Comparison of ENCODE assay signal across 10 cellular contexts in the genomic region with DNA sequence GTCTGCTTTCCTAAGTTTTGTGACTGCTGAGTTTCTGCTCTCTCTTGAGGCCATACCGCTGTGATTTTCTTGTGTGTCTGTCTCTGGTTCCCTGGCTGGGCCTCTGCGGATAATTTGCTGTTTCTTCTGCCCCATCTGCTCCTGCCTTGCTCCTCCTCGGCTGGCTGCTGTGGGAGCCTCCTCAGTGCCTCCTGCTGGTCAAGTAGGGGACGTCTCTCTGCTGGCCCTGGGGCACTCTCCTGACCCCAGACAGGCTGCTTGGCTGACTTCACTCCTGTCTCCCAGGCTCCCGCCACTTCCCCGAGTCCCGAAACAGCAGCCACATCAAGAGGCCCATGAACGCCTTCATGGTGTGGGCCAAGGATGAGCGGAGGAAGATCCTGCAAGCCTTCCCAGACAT. TPM values are rescaled to one million over a fixed set of nuclear protein-coding genes. Genes with fewer than 3 reads are reported as not detected.
DNase-seq lines count a peak whose midpoint lies in the region; ATAC-seq, FAIRE-seq and TF ChIP-seq lines count a peak whose summit lies in the region.
"Had no signal": no experiment of that assay in that cellular context is flagged by ENCODE, and none has a peak within 500 bp of the region (broad histone marks: within the 10 kb centered on the region; RNA-seq: fewer than 3 reads in every experiment).

No MANE protein-coding gene starts in this region.

- POLR2A ChIA-PET in T-cell (lab: Charles Lee) = no interaction called here

- no peaks in the 10 kb centered on the region for H4K20me1 ChIP-seq in KMS-11 (ENCODE audit: insufficient read depth)

- intact Hi-C loops in lower lobe of right lung (cut with DNase I) = no loop called here

- 0 out of 2 replicates have a peak, but pooled peaks have one; percentile 30 for TF ChIP-seq CTCF in KMS-11 (conservative IDR thresholded peaks at IDR 0.05; ENCODE audit: low read depth, low read length)
- TF ChIP-seq CTCF in bronchial epithelial cell (IDR thresholded peaks at IDR 0.05; ENCODE audit: insufficient read depth, low read length, severe bottlenecking) = peak; percentile 53
- TF ChIP-seq CTCF in lower lobe of right lung (IDR thresholded peaks at IDR 0.05) = peak; percentile 34
- TF ChIP-seq CTCF in osteocyte (IDR thresholded peaks at IDR 0.05) = no peak

- H3K9ac ChIP-seq in KMS-11 = no peak overlapping the region

- H3K27ac ChIP-seq in KMS-11 (no peak overlapping the region), lower lobe of right lung (no peak overlapping the region)

- H3K4me3 ChIP-seq in KMS-11 (IDR thresholded peaks at IDR 0.05; ENCODE audit: insufficient read depth, low read depth, low read length) (no peak overlapping the region), bronchial epithelial cell (ENCODE audit: low read depth, low read length) (no peak overlapping the region), lower lobe of right lung (no peak overlapping the region)

- H3K4me2 ChIP-seq in KMS-11 = no peak overlapping the region

- H3K27me3 ChIP-seq in KMS-11 (ENCODE audit: insufficient read depth, low read depth) (no peaks in the 10 kb centered on the region), bronchial epithelial cell (ENCODE audit: control insufficient read depth, insufficient read depth, low read length) (no peaks in the 10 kb centered on the region), lower lobe of right lung (ENCODE audit: low read depth) (no peaks in the 10 kb centered on the region)

- no peak overlapping the region for H3K4me3 Mint-ChIP-seq in osteocyte (ENCODE audit: unreplicated experiment)
- no peak overlapping the region for H3K4me3 Mint-ChIP-seq in T-cell

- H3K4me1 ChIP-seq in KMS-11 (ENCODE audit: low read depth, poor library complexity, severe bottlenecking) = no peaks in the 10 kb centered on the region
- H3K4me1 ChIP-seq in lower lobe of right lung = peaks cover 18% of the 10 kb centered on the region

- no peaks in the 10 kb centered on the region for H3K27me3 Mint-ChIP-seq in osteocyte (ENCODE audit: unreplicated experiment)
- H3K27me3 Mint-ChIP-seq in T-cell = no peaks in the 10 kb centered on the region

- H3K4me1 Mint-ChIP-seq in osteocyte (ENCODE audit: unreplicated experiment) (peaks cover 6% of the 10 kb centered on the region), T-cell (no peaks in the 10 kb centered on the region)

- peak; percentile 31 for DNase-seq in CMK (ENCODE audit: low read depth)
- DNase-seq in bronchial epithelial cell (ENCODE audit: low read depth) = no peak
- DNase-seq in lower lobe of right lung = no peak
- no peak for DNase-seq in osteocyte (ENCODE audit: extremely low spot score, unreplicated experiment)
- DNase-seq in RCC 7860 (ENCODE audit: low spot score) = no peak
- no peak for DNase-seq in T-cell
- no peak for DNase-seq in NCI-H187 treated with DMSO at 0.1 percent for 48 hours (lab: John Stamatoyannopoulos, UW)
- DNase-seq: activated gamma-delta T cell treated with Interleukin-2 at 50 U/mL for 16 hours, occipital lobe had no signal

- H2AFZ ChIP-seq in KMS-11 (ENCODE audit: low read depth) = no peak overlapping the region

- no peak for FAIRE-seq in bronchial epithelial cell (lab: Jason Lieb, UNC)
- FAIRE-seq in RCC 7860 (lab: Jason Lieb, UNC) = no peak

- H3K27ac Mint-ChIP-seq in osteocyte (ENCODE audit: unreplicated experiment) = no peak overlapping the region
- no peak overlapping the region for H3K27ac Mint-ChIP-seq in T-cell

- H3K9me3 Mint-ChIP-seq in osteocyte (ENCODE audit: unreplicated experiment) = no peaks in the 10 kb centered on the region
- H3K9me3 Mint-ChIP-seq in T-cell = no peaks in the 10 kb centered on the region

- H3K36me3 ChIP-seq in KMS-11 (ENCODE audit: insufficient read depth) (no peaks in the 10 kb centered on the region), bronchial epithelial cell (ENCODE audit: control insufficient read depth, insufficient read depth, low read length) (peaks cover 15% of the 10 kb centered on the region), lower lobe of right lung (peaks cover 75% of the 10 kb centered on the region)

- H3K79me2 ChIP-seq in KMS-11 (ENCODE audit: insufficient read depth, low read depth) = no peaks in the 10 kb centered on the region

- CTCF ChIA-PET in T-cell (lab: Charles Lee) = no interaction called here

- ATAC-seq in lower lobe of right lung (no peak), T-cell (replicated peaks in 1 of 4) (no peak)

- no peaks in the 10 kb centered on the region for H3K9me3 ChIP-seq in lower lobe of right lung

- H3K36me3 Mint-ChIP-seq in osteocyte (ENCODE audit: unreplicated experiment) (peaks cover 5% of the 10 kb centered on the region), T-cell (no peaks in the 10 kb centered on the region)

RNA-seq across cellular contexts. Expression of a gene that starts 28.5 kb away (rescaled TPM):
- total RNA-seq in bronchial epithelial cell (58.7 and 70.4 TPM in 2 replicates), lower lobe of right lung (4.5 TPM), osteocyte (15.4 and 15.9 TPM in 2 replicates), T-cell (10 to 100 TPM in 1 of 5 donors, 1 to 10 TPM in 4; 3.4 to 11.1 (median 4.2) TPM)

RNA-seq across cellular contexts. Expression of a gene that starts 42.8 kb away (rescaled TPM):
- 0.26 TPM in 2 replicates for total RNA-seq in bronchial epithelial cell
- 0.59 TPM for total RNA-seq in lower lobe of right lung
- total RNA-seq in osteocyte = not detected in 2 replicates
- not detected for total RNA-seq in T-cell
- total RNA-seq: occipital lobe had no signal

RNA-seq across cellular contexts. Expression of a gene that starts 50.5 kb away (rescaled TPM):
- 3.2 and 8.8 TPM in 2 replicates for total RNA-seq in bronchial epithelial cell
- 57.8 TPM for total RNA-seq in lower lobe of right lung
- 11.7 and 12.5 TPM in 2 replicates for total RNA-seq in osteocyte
- 1 to 10 TPM; 3.2 to 9.4 (median 5.2) TPM for total RNA-seq in T-cell
